In the genomic region with DNA sequence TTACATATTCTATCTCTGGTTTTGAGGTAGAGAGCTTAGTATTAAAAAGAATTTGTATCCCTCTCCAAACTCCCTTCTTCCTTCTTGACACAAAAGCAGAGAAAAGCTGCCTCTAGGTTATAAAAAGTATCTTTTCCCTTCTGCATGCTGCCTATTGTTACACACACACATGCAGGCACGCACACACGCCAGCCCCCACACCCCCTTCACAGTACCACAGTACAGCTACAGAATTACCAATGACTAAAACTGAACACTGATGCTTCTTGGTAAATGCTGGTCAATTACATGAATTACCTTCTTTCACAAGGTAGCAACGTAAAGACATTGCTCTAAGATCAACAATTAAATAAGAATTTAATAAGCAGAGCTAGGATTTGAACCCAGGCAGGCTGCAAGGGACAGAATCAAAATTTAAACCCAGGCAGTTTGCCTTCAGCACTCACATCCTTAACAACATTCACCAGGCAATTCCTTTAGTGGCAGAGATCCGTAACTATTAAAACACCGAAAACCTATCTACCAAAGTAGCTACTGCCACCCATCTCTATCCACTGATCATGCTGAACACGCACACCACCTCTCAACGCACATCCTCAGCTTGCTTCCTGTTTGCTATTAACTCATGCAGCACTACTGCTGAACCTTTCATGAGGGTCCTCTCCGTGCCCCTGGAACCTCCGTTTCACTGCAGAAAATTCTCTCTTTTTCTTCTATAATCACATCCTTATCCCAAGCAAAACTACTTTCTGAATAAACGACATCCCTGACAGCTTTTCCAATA, we compare ENCODE assay signal across 10 cellular contexts. TPM values are rescaled to one million over a fixed set of nuclear protein-coding genes. Genes with fewer than 3 reads are reported as not detected.
DNase-seq lines count a peak whose midpoint lies in the region; ATAC-seq and TF ChIP-seq lines count a peak whose summit lies in the region.
"Had no signal": no experiment of that assay in that cellular context is flagged by ENCODE, and none has a peak within 500 bp of the region (broad histone marks: within the 10 kb centered on the region; RNA-seq: fewer than 3 reads in every experiment).

No MANE protein-coding gene starts in this region.

- peak; percentile 24 for DNase-seq in stimulated activated CD4-positive, alpha-beta T cell treated with anti-CD3 and anti-CD28 coated beads, Interleukin-4, amount 100 ng/mL, for 1 hour
- DNase-seq in stimulated activated CD4-positive, alpha-beta T cell treated with anti-CD3 and anti-CD28 coated beads, Interleukin-12 subunit alpha, Interleukin-12 subunit beta, amount 100 ng/mL, for 4 hours = no peak
- peak; percentile 39 for DNase-seq in activated naive CD4-positive, alpha-beta T cell treated with anti-CD3 and anti-CD28 coated beads, Interleukin-2, amount 10 ng/mL, durations not matched to agents 7 days and 5 days
- no peak for DNase-seq in mesothelial cell of epicardium (ENCODE audit: low spot score in 2 of 2, unreplicated experiment in 2 of 2)
- no peak for DNase-seq in HEK293T (ENCODE audit: extremely low spot score)
- no peak for DNase-seq in T-helper 9 cell
- no peak for DNase-seq in NK-92 treated with Interleukin-12 subunit alpha and Interleukin-12 subunit beta, amount 100 ng/mL, for 24 hours (lab: John Stamatoyannopoulos, UW)
- DNase-seq: lower lobe of right lung had no signal

- CTCF ChIA-PET in activated naive CD4-positive, alpha-beta T cell treated with anti-CD3 and anti-CD28 coated beads, Interleukin-2, amount 10 ng/mL, durations not matched to agents 7 days and 5 days (lab: Charles Lee) = interaction anchor here (0.7 to 1.7 kb wide), 17 partner anchors 9 to 268 kb away, joined by 3 to 7 read pairs (median 4); partner anchors contain the start of gene INPP5K
- CTCF ChIA-PET in HEK293T (lab: Yijun Ruan, JAX) = interaction anchor here (1.0 to 1.4 kb wide), 2 partner anchors 15 to 153 kb away, joined by 3 to 4 read pairs; no protein-coding TSS in a partner anchor

- no peaks in the 10 kb centered on the region for H3K9me3 Mint-ChIP-seq in activated naive CD4-positive, alpha-beta T cell treated with anti-CD3 and anti-CD28 coated beads, Interleukin-2, amount 10 ng/mL, durations not matched to agents 7 days and 5 days
- H3K9me3 Mint-ChIP-seq in mesothelial cell of epicardium = no peaks in the 10 kb centered on the region

- no peak for ATAC-seq in HG03095 (IDR thresholded peaks at IDR 0.05; ENCODE audit: unreplicated experiment)
- ATAC-seq: SK-N-SH treated with all-trans-retinoic acid at 6 μM for 48 hours had no signal

- POLR2A ChIA-PET in HEK293T (lab: Yijun Ruan, JAX) = interaction anchor here (0.9 to 1.4 kb wide), 3 partner anchors 38 to 154 kb away, joined by 3 to 5 read pairs (median 3); partner anchors contain the start of genes CRK, INPP5K and YWHAE

- peak overlapping the region; percentile 74 for H3K27ac Mint-ChIP-seq in activated naive CD4-positive, alpha-beta T cell treated with anti-CD3 and anti-CD28 coated beads, Interleukin-2, amount 10 ng/mL, durations not matched to agents 7 days and 5 days
- H3K27ac Mint-ChIP-seq in mesothelial cell of epicardium = peak overlapping the region; percentile 64

- H3K36me3 Mint-ChIP-seq in activated naive CD4-positive, alpha-beta T cell treated with anti-CD3 and anti-CD28 coated beads, Interleukin-2, amount 10 ng/mL, durations not matched to agents 7 days and 5 days = peaks cover 36% of the 10 kb centered on the region
- peaks cover 21% of the 10 kb centered on the region for H3K36me3 Mint-ChIP-seq in mesothelial cell of epicardium

- TF ChIP-seq CTCF in mesothelial cell of epicardium (IDR thresholded peaks at IDR 0.05; ENCODE audit: unreplicated experiment) = no peak

- peak overlapping the region; percentile 1 for H3K4me3 Mint-ChIP-seq in activated naive CD4-positive, alpha-beta T cell treated with anti-CD3 and anti-CD28 coated beads, Interleukin-2, amount 10 ng/mL, durations not matched to agents 7 days and 5 days
- no peak overlapping the region for H3K4me3 Mint-ChIP-seq in mesothelial cell of epicardium

- H3K4me1 Mint-ChIP-seq in activated naive CD4-positive, alpha-beta T cell treated with anti-CD3 and anti-CD28 coated beads, Interleukin-2, amount 10 ng/mL, durations not matched to agents 7 days and 5 days = peaks cover 60% of the 10 kb centered on the region
- H3K4me1 Mint-ChIP-seq in mesothelial cell of epicardium = peaks cover 5% of the 10 kb centered on the region

- no peaks in the 10 kb centered on the region for H3K27me3 Mint-ChIP-seq in activated naive CD4-positive, alpha-beta T cell treated with anti-CD3 and anti-CD28 coated beads, Interleukin-2, amount 10 ng/mL, durations not matched to agents 7 days and 5 days
- H3K27me3 Mint-ChIP-seq in mesothelial cell of epicardium (ENCODE audit: low read depth) = no peaks in the 10 kb centered on the region

TF ChIP-seq in HEK293T, 16 proteins besides CTCF, POLR2A, EP300 and RAD21:
- no peak for TF ChIP-seq FOXM1 (IDR thresholded peaks at IDR 0.05; ENCODE audit: borderline replicate concordance)
- no peak for TF ChIP-seq CTBP1 (IDR thresholded peaks at IDR 0.05; ENCODE audit: borderline replicate concordance)
- TF ChIP-seq FOXA1 (IDR thresholded peaks at IDR 0.05) = no peak
- TF ChIP-seq SP1 (IDR thresholded peaks at IDR 0.05) = no peak
- TF ChIP-seq, protein P1, sequence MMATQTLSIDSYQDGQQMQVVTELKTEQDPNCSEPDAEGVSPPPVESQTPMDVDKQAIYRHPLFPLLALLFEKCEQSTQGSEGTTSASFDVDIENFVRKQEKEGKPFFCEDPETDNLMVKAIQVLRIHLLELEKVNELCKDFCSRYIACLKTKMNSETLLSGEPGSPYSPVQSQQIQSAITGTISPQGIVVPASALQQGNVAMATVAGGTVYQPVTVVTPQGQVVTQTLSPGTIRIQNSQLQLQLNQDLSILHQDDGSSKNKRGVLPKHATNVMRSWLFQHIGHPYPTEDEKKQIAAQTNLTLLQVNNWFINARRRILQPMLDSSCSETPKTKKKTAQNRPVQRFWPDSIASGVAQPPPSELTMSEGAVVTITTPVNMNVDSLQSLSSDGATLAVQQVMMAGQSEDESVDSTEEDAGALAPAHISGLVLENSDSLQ (IDR thresholded peaks at IDR 0.05) = no peak
- TF ChIP-seq SUZ12 (IDR thresholded peaks at IDR 0.05) = no peak
- TF ChIP-seq NFRKB (IDR thresholded peaks at IDR 0.05) = no peak
- TF ChIP-seq LEF1 (IDR thresholded peaks at IDR 0.05; ENCODE audit: borderline replicate concordance) = no peak
- TF ChIP-seq L3MBTL2 (conservative IDR thresholded peaks at IDR 0.05) = no peak
- TF ChIP-seq HDGF (IDR thresholded peaks at IDR 0.05; ENCODE audit: borderline replicate concordance) = no peak
- TF ChIP-seq ZNF384 (IDR thresholded peaks at IDR 0.05) = no peak
- no peak for TF ChIP-seq TARDBP (IDR thresholded peaks at IDR 0.05)
- TF ChIP-seq ELF4 (IDR thresholded peaks at IDR 0.05) = no peak
- no peak for TF ChIP-seq ARNT (IDR thresholded peaks at IDR 0.05)
- TF ChIP-seq BHLHE40 (IDR thresholded peaks at IDR 0.05; ENCODE audit: borderline replicate concordance) = no peak
- TF ChIP-seq FOXK2 (IDR thresholded peaks at IDR 0.05) = no peak
TF ChIP-seq in HEK293T: peak in this region for 0.

RNA-seq across cellular contexts. Expression of gene YWHAE, which starts 37.8 kb away (rescaled TPM):
- total RNA-seq in mesothelial cell of epicardium = 714 to 730 TPM (median 714 TPM) in 3 replicates

Comparison
In these comparisons a context has a peak if more than half of its experiments do, and no peak if none do; other contexts are left out.
1. DNase-seq: peak in stimulated activated CD4-positive, alpha-beta T cell treated with anti-CD3 and anti-CD28 coated beads, Interleukin-4, amount 100 ng/mL, for 1 hour (single experiment) and activated naive CD4-positive, alpha-beta T cell treated with anti-CD3 and anti-CD28 coated beads, Interleukin-2, amount 10 ng/mL, durations not matched to agents 7 days and 5 days (single experiment); none in stimulated activated CD4-positive, alpha-beta T cell treated with anti-CD3 and anti-CD28 coated beads, Interleukin-12 subunit alpha, Interleukin-12 subunit beta, amount 100 ng/mL, for 4 hours (single experiment), mesothelial cell of epicardium (0 of 2), HEK293T (single experiment), T-helper 9 cell (single experiment) and NK-92 treated with Interleukin-12 subunit alpha and Interleukin-12 subunit beta, amount 100 ng/mL, for 24 hours (single experiment).